ENCODE assay signal across 9 cellular contexts in genomic region chr17:60422162-60422665, GRCh38. TPM values are rescaled to one million over a fixed set of nuclear protein-coding genes. Genes with fewer than 3 reads are reported as not detected.
A peak's percentile ranks its signal among the peaks of the same experiment; 100 is the strongest.
DNase-seq lines count a peak whose midpoint lies in the region; ATAC-seq, FAIRE-seq and TF ChIP-seq lines count a peak whose summit lies in the region.
"Had no signal": no experiment of that assay in that cellular context is flagged by ENCODE, and none has a peak within 500 bp of the region (broad histone marks: within the 10 kb centered on the region; RNA-seq: fewer than 3 reads in every experiment).

CHCT1 (plus strand) TSS chr17:60422489; CDS start chr17:60422593, 104 bp downstream.

- H3K36me3 ChIP-seq in CD8-positive, alpha-beta memory T cell (ENCODE audit: insufficient read depth, low read length), result no peaks in the 10 kb centered on the region
- H3K36me3 ChIP-seq in Panc1 (ENCODE audit: control insufficient read depth, insufficient read depth, low read length) (no peaks in the 10 kb centered on the region), ovary (no peaks in the 10 kb centered on the region)

- no peak for FAIRE-seq in D721Med (lab: Jason Lieb, UNC)

- no peaks in the 10 kb centered on the region for H3K27me3 Mint-ChIP-seq in CD8-positive, alpha-beta memory T cell

- no peaks in the 10 kb centered on the region for H3K4me1 ChIP-seq in CD8-positive, alpha-beta memory T cell (ENCODE audit: insufficient read depth, low read length)
- H3K4me1 ChIP-seq in Panc1 (ENCODE audit: control insufficient read depth, insufficient read depth, low read length) (peaks cover 3% of the 10 kb centered on the region; the same call in 1 of the 2 replicates), ovary (ENCODE audit: insufficient read depth) (no peaks in the 10 kb centered on the region)

- peak within 1 kb of the TSS; percentile 68 to 92 (median 70) for H3K4me3 Mint-ChIP-seq in CD8-positive, alpha-beta memory T cell

- ATAC-seq in Panc1 (no peak), HG02763 (IDR thresholded peaks at IDR 0.05; ENCODE audit: unreplicated experiment) (no peak)

- no peaks in the 10 kb centered on the region for H3K27me3 ChIP-seq in CD8-positive, alpha-beta memory T cell (ENCODE audit: insufficient read depth, low read length, poor library complexity, severe bottlenecking)
- H3K27me3 ChIP-seq in Panc1 (ENCODE audit: control insufficient read depth, insufficient read depth, low read length), result no peaks in the 10 kb centered on the region
- H3K27me3 ChIP-seq in ovary, result no peaks in the 10 kb centered on the region

- POLR2A ChIA-PET in CD8-positive, alpha-beta memory T cell (lab: Charles Lee), result no interaction called here
- POLR2A ChIA-PET in Panc1 (lab: Charles Lee), result no interaction called here

- CTCF ChIA-PET in CD8-positive, alpha-beta memory T cell (lab: Charles Lee), result interaction anchor here (1.4 kb wide), 1 partner anchor 13 kb away, joined by 3 read pairs; no protein-coding TSS in a partner anchor
- CTCF ChIA-PET in Panc1 (lab: Charles Lee), result no interaction called here

- no peak for TF ChIP-seq CTCF in Panc1 (IDR thresholded peaks at IDR 0.05)
- TF ChIP-seq CTCF in fibroblast of mammary gland (conservative IDR thresholded peaks at IDR 0.05; ENCODE audit: control insufficient read depth, insufficient read depth, low read depth, low read length), result no peak
- no peak for TF ChIP-seq CTCF in ovary (IDR thresholded peaks at IDR 0.05)
- no peak for TF ChIP-seq CTCF in D721Med (IDR thresholded peaks at IDR 0.05; ENCODE audit: insufficient read depth, missing control alignments)

- DNase-seq in CD8-positive, alpha-beta memory T cell, result no peak
- no peak for DNase-seq in Panc1 (ENCODE audit: low read depth, low spot score)
- DNase-seq in fibroblast of mammary gland (ENCODE audit: low read depth), result no peak
- DNase-seq in ovary, result peak in 1 of 5 donors; percentile 17
- DNase-seq in SW 1271 (lab: John Stamatoyannopoulos, UW), result no peak
- no peak for DNase-seq in DMS 273 (lab: John Stamatoyannopoulos, UW; ENCODE audit: unreplicated experiment)
- no peak for DNase-seq in D721Med (ENCODE audit: insufficient read length, low spot score)

- no peak within 1 kb of the TSS for H3K27ac ChIP-seq in CD8-positive, alpha-beta memory T cell (ENCODE audit: low read depth, low read length)
- H3K27ac ChIP-seq in Panc1 (ENCODE audit: low read length) (peak within 1 kb of the TSS; percentile 48; the same call in 1 of the 2 replicates), ovary (peak within 1 kb of the TSS in 1 of 2 donors; percentile 17)

- peaks cover 6 to 10% (median 10%) of the 10 kb centered on the region in 3 donors for H3K4me1 Mint-ChIP-seq in CD8-positive, alpha-beta memory T cell

- WGBS in ovary, 3 donors, result 58 to 68% (median 68%) methylated on average over 18 of the region's 18 CpGs

- no peaks in the 10 kb centered on the region for H3K9me3 Mint-ChIP-seq in CD8-positive, alpha-beta memory T cell

- no peaks in the 10 kb centered on the region for H3K9me3 ChIP-seq in CD8-positive, alpha-beta memory T cell (ENCODE audit: low read length)
- H3K9me3 ChIP-seq in Panc1 (ENCODE audit: control insufficient read depth, insufficient read depth, low read depth, low read length) (no peaks in the 10 kb centered on the region), ovary (no peaks in the 10 kb centered on the region)

- TF ChIP-seq POLR2A in ovary (IDR thresholded peaks at IDR 0.05), result no peak

- H3K36me3 Mint-ChIP-seq in CD8-positive, alpha-beta memory T cell, result no peaks in the 10 kb centered on the region

- H3K4me3 ChIP-seq in CD8-positive, alpha-beta memory T cell (ENCODE audit: low read length), result peak within 1 kb of the TSS; percentile 63
- peak within 1 kb of the TSS; percentile 35 to 40 for H3K4me3 ChIP-seq in Panc1 (ENCODE audit: low read depth in 2 of 2, low read length in 2 of 2)
- H3K4me3 ChIP-seq in fibroblast of mammary gland (ENCODE audit: control insufficient read depth, low read depth, low read length), result peak within 1 kb of the TSS; percentile 47
- peak within 1 kb of the TSS; percentile 37 for H3K4me3 ChIP-seq in ovary

- intact Hi-C loops in Panc1 (cut with micrococcal nuclease; ENCODE audit: unreplicated experiment), result loop anchor here (10.0 kb wide), 1 partner anchor 317 kb away; no protein-coding TSS in a partner anchor
- intact Hi-C loops in ovary (cut with DNase I), result loop anchor here in 1 of 4 donors (5.0 kb wide), 1 partner anchor 215 kb away; no protein-coding TSS in a partner anchor

- in situ Hi-C loops in Panc1 (cut with HindIII; ENCODE audit: low pct_unique_long_range_greater_than_20kb, low sequenced_read_pairs), result no loop called here

- peak within 1 kb of the TSS in 6 of 8 donors; percentile 70 to 96 (median 86) for H3K27ac Mint-ChIP-seq in CD8-positive, alpha-beta memory T cell

- no TSS peak for BruUV-seq in Panc1 (replicated peaks; lab: Mats Ljungman, UMichigan)

- TF ChIP-seq EP300 in ovary (IDR thresholded peaks at IDR 0.05), result no peak

RNA-seq across cellular contexts. Expression of gene CHCT1, which starts in this region (rescaled TPM):
- total RNA-seq in CD8-positive, alpha-beta memory T cell, result under 1 TPM in 1 of 2 experiments, not detected in 1; 0.24 TPM
- not detected for polyA plus RNA-seq in CD8-positive, alpha-beta memory T cell
- total RNA-seq in Panc1 (2021; ENCODE audit: unreplicated experiment) (not detected), ovary (not detected)
- polyA plus RNA-seq in Panc1 (2012; ENCODE audit: insufficient read length), result not detected
- polyA plus RNA-seq in ovary, result under 1 TPM in 1 of 2 donors, not detected in 1; 0.08 TPM
- total RNA-seq: T-helper 1 cell treated with Interleukin-12 subunit alpha and Interleukin-12 subunit beta and Interleukin-4 antibody, amounts not matched to agents 30 ng/mL and 1 ng/mL, for 36 hours had no signal
